In genomic region chr7:42747073-42747472, GRCh38 we compare ENCODE assay signal across 32 cellular contexts.
"Had no signal": no experiment of that assay in that cellular context is flagged by ENCODE, and none has a peak within 500 bp of the region (broad histone marks: within the 10 kb centered on the region; RNA-seq: fewer than 3 reads in every experiment).

No MANE protein-coding gene starts in this region.

- FAIRE-seq: astrocyte had no signal

- H3K4me3 ChIP-seq: adrenal gland, esophagus muscularis mucosa, gastroesophageal sphincter, hepatocyte, psoas muscle, smooth muscle cell, stomach, suprapubic skin, tibial artery, upper lobe of right lung had no signal

- H3K27ac ChIP-seq: adrenal gland, brain microvascular endothelial cell, esophagus muscularis mucosa, hepatocyte, parathyroid adenoma, psoas muscle, stomach, suprapubic skin, tibial artery, upper lobe of right lung, WERI-Rb-1 had no signal

- DNase-seq: activated CD4-positive, alpha-beta T cell treated with anti-CD3 and anti-CD28 coated beads for 48 hours; activated CD4-positive, alpha-beta T cell treated with anti-CD3 and anti-CD28 coated beads, Interleukin-2, amount 50 U/mL, for 48 hours; activated CD8-positive, alpha-beta memory T cell treated with anti-CD3 and anti-CD28 coated beads, Interleukin-2, amount 50 U/mL, for 4 hours; activated effector memory CD4-positive, alpha-beta T cell treated with anti-CD3 and anti-CD28 coated beads, Interleukin-2, amount 50 U/mL, for 16 hours; activated naive CD4-positive, alpha-beta T cell treated with anti-CD3 and anti-CD28 coated beads for 36 hours; activated naive CD8-positive, alpha-beta T cell treated with anti-CD3 and anti-CD28 coated beads for 36 hours; activated T-cell treated with anti-CD3 and anti-CD28 coated beads, Interleukin-2, amount 50 U/mL, for 1 hour; adrenal gland; brain microvascular endothelial cell; caudate nucleus; endodermal cell; islet precursor cell; left ventricle myocardium superior; naive B cell; nephron progenitor cell; nucleus accumbens; psoas muscle; stimulated activated CD4-positive, alpha-beta T cell treated with anti-CD3 and anti-CD28 coated beads, Interleukin-1b, Interleukin-23, amount 100 ng/mL, for 48 hours; stimulated activated CD4-positive, alpha-beta T cell treated with anti-CD3 and anti-CD28 coated beads, Interleukin-4, amount 100 ng/mL, for 4 hours; stimulated activated CD8-positive, alpha-beta memory T cell treated with anti-CD3 and anti-CD28 coated beads, Interleukin-4, amount 100 ng/mL, for 48 hours; stomach; T-helper 9 cell; tibial artery; upper lobe of right lung; WERI-Rb-1 had no signal

- H3K36me3 ChIP-seq: adrenal gland, brain microvascular endothelial cell, esophagus muscularis mucosa, gastroesophageal sphincter, stomach, suprapubic skin, tibial artery, upper lobe of right lung, WERI-Rb-1 had no signal

- H3K9me3 ChIP-seq: adrenal gland, esophagus muscularis mucosa, gastroesophageal sphincter, psoas muscle, stomach, suprapubic skin, tibial artery, upper lobe of right lung had no signal

- H3K27me3 ChIP-seq: adrenal gland, brain microvascular endothelial cell, esophagus muscularis mucosa, gastroesophageal sphincter, hepatocyte, stomach, suprapubic skin, tibial artery, upper lobe of right lung had no signal

- H3K4me1 ChIP-seq: adrenal gland, parathyroid adenoma, psoas muscle, stomach, upper lobe of right lung had no signal
